9 cellular contexts compared by ENCODE assay signal in genomic region chr12:47705239-47705570, GRCh38. TPM values are rescaled to one million over a fixed set of nuclear protein-coding genes. Genes with fewer than 3 reads are reported as not detected.
DNase-seq lines count a peak whose midpoint lies in the region; ATAC-seq and TF ChIP-seq lines count a peak whose summit lies in the region.
"Had no signal": no experiment of that assay in that cellular context is flagged by ENCODE, and none has a peak within 500 bp of the region (broad histone marks: within the 10 kb centered on the region; RNA-seq: fewer than 3 reads in every experiment).

No MANE protein-coding gene starts in this region.

- peak overlapping the region; percentile 71 for H3K27ac Mint-ChIP-seq in activated CD4-positive, alpha-beta memory T cell treated with anti-CD3 and anti-CD28 coated beads, Interleukin-2, amount 10 ng/mL, durations not matched to agents 7 days and 5 days
- peak overlapping the region; percentile 99 for H3K27ac Mint-ChIP-seq in stimulated activated memory B cell treated with anti-CD40 and anti-IgM and Interleukin-4, amounts not matched to agents 10 μg/mL and 1 μg/mL and 100 μg/mL, for 72 hours

- peak overlapping the region; percentile 95 for H3K4me3 Mint-ChIP-seq in activated CD4-positive, alpha-beta memory T cell treated with anti-CD3 and anti-CD28 coated beads, Interleukin-2, amount 10 ng/mL, durations not matched to agents 7 days and 5 days
- peak overlapping the region; percentile 98 for H3K4me3 Mint-ChIP-seq in stimulated activated memory B cell treated with anti-CD40 and anti-IgM and Interleukin-4, amounts not matched to agents 10 μg/mL and 1 μg/mL and 100 μg/mL, for 72 hours

- no CpG with 5 or more reads among the region's 9 CpGs for WGBS in iPS DF 6.9 (ENCODE audit: insufficient coverage, insufficient read length)

- H3K27ac ChIP-seq in HEK293 (ENCODE audit: extremely low read depth, low read depth, low read length) (peak overlapping the region; percentile 44; the same call in 1 of the 2 replicates), iPS DF 6.9 (ENCODE audit: low read length) (no peak overlapping the region)

- ATAC-seq in stimulated activated memory B cell treated with anti-CD40 and anti-IgM and Interleukin-4, amounts not matched to agents 10 μg/mL and 1 μg/mL and 100 μg/mL, for 72 hours = no peak
- no peak for ATAC-seq in GM19324 (IDR thresholded peaks at IDR 0.05; ENCODE audit: low FRiP score, unreplicated experiment)

- CTCF ChIA-PET in HEK293 (lab: Yijun Ruan, JAX) = interaction anchor here (0.6 to 2.6 kb wide), 13 partner anchors 8 to 386 kb away, joined by 3 to 10 read pairs (median 3); no protein-coding TSS in a partner anchor
- CTCF ChIA-PET in activated CD4-positive, alpha-beta memory T cell treated with anti-CD3 and anti-CD28 coated beads, Interleukin-2, amount 10 ng/mL, durations not matched to agents 7 days and 5 days (lab: Charles Lee) = interaction anchor here (0.6 to 4.1 kb wide), 6 partner anchors 10 to 175 kb away, joined by 3 to 20 read pairs (median 4); no protein-coding TSS in a partner anchor

- H3K4me1 Mint-ChIP-seq in activated CD4-positive, alpha-beta memory T cell treated with anti-CD3 and anti-CD28 coated beads, Interleukin-2, amount 10 ng/mL, durations not matched to agents 7 days and 5 days = peaks cover 60% of the 10 kb centered on the region
- peaks cover 63% of the 10 kb centered on the region for H3K4me1 Mint-ChIP-seq in stimulated activated memory B cell treated with anti-CD40 and anti-IgM and Interleukin-4, amounts not matched to agents 10 μg/mL and 1 μg/mL and 100 μg/mL, for 72 hours

- no peaks in the 10 kb centered on the region for H3K27me3 Mint-ChIP-seq in activated CD4-positive, alpha-beta memory T cell treated with anti-CD3 and anti-CD28 coated beads, Interleukin-2, amount 10 ng/mL, durations not matched to agents 7 days and 5 days
- H3K27me3 Mint-ChIP-seq in stimulated activated memory B cell treated with anti-CD40 and anti-IgM and Interleukin-4, amounts not matched to agents 10 μg/mL and 1 μg/mL and 100 μg/mL, for 72 hours = no peaks in the 10 kb centered on the region

- H3K4me3 ChIP-seq in HEK293 (ENCODE audit: low read depth, low read length) (peak overlapping the region; percentile 97), iPS DF 6.9 (ENCODE audit: low read length) (peak overlapping the region; percentile 92; the same call in 1 of the 2 replicates)

- DNase-seq in activated CD4-positive, alpha-beta memory T cell treated with anti-CD3 and anti-CD28 coated beads, Interleukin-2, amount 10 ng/mL, durations not matched to agents 7 days and 5 days = no peak
- DNase-seq in iPS DF 6.9 (ENCODE audit: low read depth, low spot score) (no peak), NCI-H2081 treated with DMSO at 0.1 percent for 48 hours (lab: John Stamatoyannopoulos, UW) (no peak), hepatic stellate cell (ENCODE audit: low spot score) (no peak), GM03348 (ENCODE audit: low spot score) (no peak)

- no peaks in the 10 kb centered on the region for H3K9me3 Mint-ChIP-seq in activated CD4-positive, alpha-beta memory T cell treated with anti-CD3 and anti-CD28 coated beads, Interleukin-2, amount 10 ng/mL, durations not matched to agents 7 days and 5 days
- no peaks in the 10 kb centered on the region for H3K9me3 Mint-ChIP-seq in stimulated activated memory B cell treated with anti-CD40 and anti-IgM and Interleukin-4, amounts not matched to agents 10 μg/mL and 1 μg/mL and 100 μg/mL, for 72 hours

- H3K36me3 ChIP-seq in HEK293 (ENCODE audit: control insufficient read depth in 2 of 2, insufficient read depth in 1 of 2, low read length in 2 of 2) (peaks cover 8 to 16% of the 10 kb centered on the region in 2 experiments), iPS DF 6.9 (ENCODE audit: control insufficient read depth, insufficient read depth, low read length) (peaks cover 3% of the 10 kb centered on the region; the same call in 1 of the 2 replicates)

- POLR2A ChIA-PET in HEK293 (lab: Yijun Ruan, JAX) = interaction anchor here (1.5 kb wide), 1 partner anchor 134 kb away, joined by 4 read pairs; no protein-coding TSS in a partner anchor
- POLR2A ChIA-PET in activated CD4-positive, alpha-beta memory T cell treated with anti-CD3 and anti-CD28 coated beads, Interleukin-2, amount 10 ng/mL, durations not matched to agents 7 days and 5 days (lab: Charles Lee) = interaction anchor here (0.8 to 1.7 kb wide), 7 partner anchors 10 to 1436 kb away, joined by 3 to 6 read pairs (median 3); partner anchors contain the start of genes KANSL2 and SLC38A1

- H3K4me1 ChIP-seq in HEK293 (ENCODE audit: control insufficient read depth, insufficient read depth, low read length) (no peaks in the 10 kb centered on the region), iPS DF 6.9 (ENCODE audit: control insufficient read depth, insufficient read depth, low read length) (no peaks in the 10 kb centered on the region)

- no peak for TF ChIP-seq CTCF in HEK293 (tag by site-specific recombination; IDR thresholded peaks at IDR 0.05)

- H3K9me3 ChIP-seq in HEK293 (ENCODE audit: control insufficient read depth, insufficient read depth, low read depth, low read length) (no peaks in the 10 kb centered on the region), iPS DF 6.9 (ENCODE audit: control insufficient read depth, insufficient read depth, low read length) (no peaks in the 10 kb centered on the region)

- peaks cover 29% of the 10 kb centered on the region for H3K36me3 Mint-ChIP-seq in activated CD4-positive, alpha-beta memory T cell treated with anti-CD3 and anti-CD28 coated beads, Interleukin-2, amount 10 ng/mL, durations not matched to agents 7 days and 5 days (ENCODE audit: low read depth)
- H3K36me3 Mint-ChIP-seq in stimulated activated memory B cell treated with anti-CD40 and anti-IgM and Interleukin-4, amounts not matched to agents 10 μg/mL and 1 μg/mL and 100 μg/mL, for 72 hours = peaks cover 21% of the 10 kb centered on the region

- no peaks in the 10 kb centered on the region for H3K27me3 ChIP-seq in iPS DF 6.9 (ENCODE audit: control insufficient read depth, insufficient read depth, low read length)

TF ChIP-seq in HEK293, 187 proteins besides CTCF, POLR2A, EP300 and RAD21 (continues in another document):
- TF ChIP-seq SCRT2 (tag by site-specific recombination; IDR thresholded peaks at IDR 0.05) (peak; percentile 97), ZNF558 (tag by site-specific recombination; IDR thresholded peaks at IDR 0.05) (0 out of 2 replicates have a peak, but pooled peaks have one; percentile 15), ZNF221 (tag by site-specific recombination; IDR thresholded peaks at IDR 0.05; ENCODE audit: borderline replicate concordance) (no peak), FEZF1 (tag by site-specific recombination; IDR thresholded peaks at IDR 0.05) (no peak; the same call in 1 of the 2 replicates), ZNF157 (tag by site-specific recombination; IDR thresholded peaks at IDR 0.05) (no peak), ZNF488 (tag by site-specific recombination; IDR thresholded peaks at IDR 0.05) (no peak), KLF16 (tag by site-specific recombination; IDR thresholded peaks at IDR 0.05) (no peak), BCL6B (tag by site-specific recombination; IDR thresholded peaks at IDR 0.05) (no peak), ZNF302 (tag by site-specific recombination; IDR thresholded peaks at IDR 0.05; ENCODE audit: low read depth) (no peak), ZNF670 (tag by site-specific recombination; IDR thresholded peaks at IDR 0.05; ENCODE audit: low read depth) (no peak), ZNF214 (tag by site-specific recombination; IDR thresholded peaks at IDR 0.05; ENCODE audit: borderline replicate concordance) (no peak), SCRT1 (tag by site-specific recombination; IDR thresholded peaks at IDR 0.05; ENCODE audit: borderline replicate concordance) (peak; percentile 90), ZNF792 (tag by site-specific recombination; IDR thresholded peaks at IDR 0.05) (no peak), ZNF169 (tag by site-specific recombination; IDR thresholded peaks at IDR 0.05) (no peak), ZNF660 (tag by site-specific recombination; IDR thresholded peaks at IDR 0.05) (0 out of 2 replicates have a peak, but pooled peaks have one; percentile 54), ZSCAN5A (tag by site-specific recombination; IDR thresholded peaks at IDR 0.05) (no peak), ZNF202 (tag by site-specific recombination; IDR thresholded peaks at IDR 0.05; ENCODE audit: borderline replicate concordance) (no peak)

RNA-seq across cellular contexts. Expression of gene RPAP3, which starts 0.6 kb away (rescaled TPM):
- total RNA-seq in activated CD4-positive, alpha-beta memory T cell treated with anti-CD3 and anti-CD28 coated beads, Interleukin-2, amount 10 ng/mL, durations not matched to agents 7 days and 5 days = 10 to 100 TPM; 38.4 to 40.7 TPM

RNA-seq across cellular contexts. Expression of gene ENDOU, which starts 20.1 kb away (rescaled TPM):
- not detected for total RNA-seq in activated CD4-positive, alpha-beta memory T cell treated with anti-CD3 and anti-CD28 coated beads, Interleukin-2, amount 10 ng/mL, durations not matched to agents 7 days and 5 days
- total RNA-seq: lung microvascular endothelial cell had no signal

RNA-seq across cellular contexts. Expression of gene RAPGEF3, which starts 53.5 kb away (rescaled TPM):
- total RNA-seq in activated CD4-positive, alpha-beta memory T cell treated with anti-CD3 and anti-CD28 coated beads, Interleukin-2, amount 10 ng/mL, durations not matched to agents 7 days and 5 days = 1 to 10 TPM; 1.4 to 1.6 TPM
